Comparison of ENCODE assay signal across 30 cellular contexts in the genomic region with DNA sequence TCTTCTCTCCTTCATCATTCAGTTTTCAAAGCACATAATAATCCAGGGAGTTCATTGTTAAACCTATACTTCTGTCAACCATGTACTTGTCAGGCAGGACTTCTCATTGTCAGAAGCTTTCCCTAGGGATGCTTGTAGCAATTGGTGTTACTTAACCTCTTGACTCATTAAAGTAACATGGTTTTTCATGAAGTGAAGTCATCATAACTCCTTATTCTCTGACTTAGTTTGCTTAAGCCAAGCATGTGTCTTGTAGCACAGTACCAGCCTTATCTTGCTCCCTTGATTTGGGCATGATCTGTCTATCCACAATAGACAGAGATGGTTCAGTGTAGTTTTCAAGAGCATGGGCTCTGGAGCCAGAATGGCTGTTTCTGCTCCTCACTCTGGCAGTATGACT.
"Had no signal": no experiment of that assay in that cellular context is flagged by ENCODE, and none has a peak within 500 bp of the region (broad histone marks: within the 10 kb centered on the region; RNA-seq: fewer than 3 reads in every experiment).

No MANE protein-coding gene starts in this region.

- H2AFZ ChIP-seq: hepatocyte had no signal

- H3K27ac ChIP-seq: colonic mucosa, gastroesophageal sphincter, hepatocyte, left ventricle myocardium inferior, ovary, right lobe of liver, skin epidermis, suprapubic skin, tibial artery, upper lobe of right lung had no signal

- H3K4me1 ChIP-seq: colonic mucosa, gastroesophageal sphincter, left ventricle myocardium inferior, right lobe of liver, suprapubic skin, tibial artery, upper lobe of right lung had no signal

- H3K9me3 ChIP-seq: colonic mucosa, gastroesophageal sphincter, left ventricle myocardium inferior, mucosa of descending colon, ovary, right lobe of liver, suprapubic skin, tibial artery, upper lobe of right lung had no signal

- H3K36me3 ChIP-seq: ovary had no signal

- ATAC-seq: activated CD8-positive, alpha-beta memory T cell treated with anti-CD3 and anti-CD28 coated beads, Interleukin-2, amount 10 ng/mL, durations not matched to agents 7 days and 5 days; activated CD8-positive, alpha-beta T cell treated with anti-CD3 and anti-CD28 coated beads, Interleukin-2, amount 10 ng/mL, durations not matched to agents 7 days and 5 days; activated naive CD8-positive, alpha-beta T cell treated with anti-CD3 and anti-CD28 coated beads, Interleukin-2, amount 50 U/mL, for 24 hours; esophagus mucosa; gastroesophageal sphincter; mucosa of descending colon; natural killer cell treated with Interleukin-12 subunit alpha and Interleukin-12 subunit beta and Interleukin-15 and Interleukin-18, amount 100 ng/mL, for 72 hours; right lobe of liver; stimulated activated memory B cell treated with anti-CD40 and anti-IgM and Interleukin-4, amounts not matched to agents 10 μg/mL and 1 μg/mL and 100 μg/mL, for 72 hours; stimulated activated naive CD8-positive, alpha-beta T cell treated with anti-CD3 and anti-CD28 coated beads, Interleukin-15, amount 100 ng/mL, for 72 hours; T-helper 17 cell; upper lobe of right lung; WTC11 had no signal

- H3K4me2 ChIP-seq: hepatocyte had no signal

- DNase-seq: activated CD4-positive, alpha-beta T cell treated with anti-CD3 and anti-CD28 coated beads for 1 hour; activated CD8-positive, alpha-beta memory T cell treated with anti-CD3 and anti-CD28 coated beads, Interleukin-2, amount 10 ng/mL, durations not matched to agents 7 days and 5 days; activated CD8-positive, alpha-beta T cell treated with anti-CD3 and anti-CD28 coated beads, Interleukin-2, amount 10 ng/mL, durations not matched to agents 7 days and 5 days; activated naive CD8-positive, alpha-beta T cell treated with anti-CD3 and anti-CD28 coated beads, Interleukin-2, amount 50 U/mL, for 24 hours; activated T-cell treated with anti-CD3 and anti-CD28 coated beads, Interleukin-2, amount 50 U/mL, for 48 hours; cerebellar nuclear complex; colonic mucosa; islet precursor cell; left ventricle myocardium inferior; mucosa of descending colon; ovary; right lobe of liver; stimulated activated CD4-positive, alpha-beta T cell treated with anti-CD3 and anti-CD28 coated beads, Interleukin-12 subunit alpha, Interleukin-12 subunit beta, amount 100 ng/mL, for 4 hours; stimulated activated CD4-positive, alpha-beta T cell treated with anti-CD3 and anti-CD28 coated beads, Interleukin-4, amount 100 ng/mL, for 1 hour; stimulated activated CD8-positive, alpha-beta memory T cell treated with anti-CD3 and anti-CD28 coated beads, Interleukin-4, amount 100 ng/mL, for 48 hours; stimulated activated naive CD8-positive, alpha-beta T cell treated with anti-CD3 and anti-CD28 coated beads, Interleukin-15, amount 100 ng/mL, for 72 hours; SW 1271; T-helper 17 cell; T1000; tibial artery; upper lobe of right lung had no signal

- H3K4me3 ChIP-seq: colonic mucosa, gastroesophageal sphincter, hepatocyte, left ventricle myocardium inferior, lung, mucosa of descending colon, ovary, right lobe of liver, skin epidermis, suprapubic skin, tibial artery, upper lobe of right lung had no signal

- H3K27me3 ChIP-seq: colonic mucosa, gastroesophageal sphincter, hepatocyte, ovary, right lobe of liver, suprapubic skin, tibial artery, upper lobe of right lung had no signal
